Comparison of ENCODE assay signal across 8 cellular contexts in genomic region chr11:118909619-118910308, GRCh38. TPM values are rescaled to one million over a fixed set of nuclear protein-coding genes. Genes with fewer than 3 reads are reported as not detected.
DNase-seq lines count a peak whose midpoint lies in the region; ATAC-seq and TF ChIP-seq lines count a peak whose summit lies in the region.

No MANE protein-coding gene starts in this region.

- H3K4me1 Mint-ChIP-seq in chondrocyte (ENCODE audit: low read depth), result peaks cover 73% of the 10 kb centered on the region

- no peaks in the 10 kb centered on the region for H3K27me3 Mint-ChIP-seq in chondrocyte (ENCODE audit: low read depth)

- H3K27ac Mint-ChIP-seq in chondrocyte (ENCODE audit: unreplicated experiment), result peak overlapping the region; percentile 97

- H3K27me3 ChIP-seq in lower lobe of right lung (ENCODE audit: low read depth), result no peaks in the 10 kb centered on the region
- no peaks in the 10 kb centered on the region for H3K27me3 ChIP-seq in tibial artery

- peak overlapping the region; percentile 53 for H3K4me3 ChIP-seq in lower lobe of right lung
- H3K4me3 ChIP-seq in tibial artery, result peak overlapping the region; percentile 52 to 61

- peaks cover 10% of the 10 kb centered on the region for H3K36me3 Mint-ChIP-seq in chondrocyte (ENCODE audit: low read depth)

- H3K4me3 Mint-ChIP-seq in chondrocyte (ENCODE audit: unreplicated experiment), result peak overlapping the region; percentile 69

- peaks cover 36% of the 10 kb centered on the region for H3K36me3 ChIP-seq in lower lobe of right lung
- H3K36me3 ChIP-seq in tibial artery, result peaks cover 10 to 38% (median 23%) of the 10 kb centered on the region in 3 donors

- DNase-seq in NCI-H2227 (lab: John Stamatoyannopoulos, UW; ENCODE audit: unreplicated experiment) (peak; percentile 35), NCI-H2227 treated with DMSO at 0.1 percent for 48 hours (lab: John Stamatoyannopoulos, UW) (no peak), chondrocyte (ENCODE audit: low spot score) (peak; percentile 81), lower lobe of right lung (no peak), tibial artery (no peak), NCI-H510A treated with DMSO at 0.1 percent for 48 hours (lab: John Stamatoyannopoulos, UW) (no peak), GOT3 (lab: John Stamatoyannopoulos, UW) (no peak)

- intact Hi-C loops in lower lobe of right lung (cut with DNase I), result no loop called here
- intact Hi-C loops in tibial artery (cut with DNase I; ENCODE audit: low total_unique reads), result no loop called here

- ATAC-seq in lower lobe of right lung (no peak), HG03175 (IDR thresholded peaks at IDR 0.05; ENCODE audit: unreplicated experiment) (no peak)

- no peaks in the 10 kb centered on the region for H3K9me3 Mint-ChIP-seq in chondrocyte (ENCODE audit: low read depth)

- H3K4me1 ChIP-seq in lower lobe of right lung, result peaks cover 79% of the 10 kb centered on the region
- H3K4me1 ChIP-seq in tibial artery, result peaks cover 18 to 92% (median 81%) of the 10 kb centered on the region in 4 donors

- H3K27ac ChIP-seq in lower lobe of right lung (peak overlapping the region; percentile 90), tibial artery (peak overlapping the region; percentile 85 to 99)

- H3K9me3 ChIP-seq in lower lobe of right lung (no peaks in the 10 kb centered on the region), tibial artery (no peaks in the 10 kb centered on the region)

- TF ChIP-seq CTCF in chondrocyte (IDR thresholded peaks at IDR 0.05) (no peak), lower lobe of right lung (IDR thresholded peaks at IDR 0.05) (no peak), tibial artery (IDR thresholded peaks at IDR 0.05) (no peak)

RNA-seq across cellular contexts. Expression of gene BCL9L, which starts 16.0 kb away (rescaled TPM):
- total RNA-seq in chondrocyte, result 131 to 145 TPM (median 138 TPM) in 3 replicates
- total RNA-seq in lower lobe of right lung, result 48.9 TPM

RNA-seq across cellular contexts. Expression of gene CXCR5, which starts 26.1 kb away (rescaled TPM):
- 0.07 to 0.27 TPM in 2 of 3 replicates, not detected in the other for total RNA-seq in chondrocyte
- total RNA-seq in lower lobe of right lung, result 0.09 TPM

RNA-seq across cellular contexts. Expression of gene UPK2, which starts 46.3 kb away (rescaled TPM):
- total RNA-seq in chondrocyte, result 0.22 to 0.63 TPM (median 0.38 TPM) in 3 replicates
- total RNA-seq in lower lobe of right lung, result not detected

Comparison
In these comparisons a context has a peak if more than half of its experiments do, and no peak if none do; other contexts are left out.
1. DNase-seq: peak in NCI-H2227 (single experiment) and chondrocyte (single experiment); none in NCI-H2227 treated with DMSO at 0.1 percent for 48 hours (single experiment), lower lobe of right lung (single experiment), tibial artery (0 of 2), NCI-H510A treated with DMSO at 0.1 percent for 48 hours (single experiment) and GOT3 (single experiment).